ENCODE assay signal across 8 cellular contexts in the genomic region with DNA sequence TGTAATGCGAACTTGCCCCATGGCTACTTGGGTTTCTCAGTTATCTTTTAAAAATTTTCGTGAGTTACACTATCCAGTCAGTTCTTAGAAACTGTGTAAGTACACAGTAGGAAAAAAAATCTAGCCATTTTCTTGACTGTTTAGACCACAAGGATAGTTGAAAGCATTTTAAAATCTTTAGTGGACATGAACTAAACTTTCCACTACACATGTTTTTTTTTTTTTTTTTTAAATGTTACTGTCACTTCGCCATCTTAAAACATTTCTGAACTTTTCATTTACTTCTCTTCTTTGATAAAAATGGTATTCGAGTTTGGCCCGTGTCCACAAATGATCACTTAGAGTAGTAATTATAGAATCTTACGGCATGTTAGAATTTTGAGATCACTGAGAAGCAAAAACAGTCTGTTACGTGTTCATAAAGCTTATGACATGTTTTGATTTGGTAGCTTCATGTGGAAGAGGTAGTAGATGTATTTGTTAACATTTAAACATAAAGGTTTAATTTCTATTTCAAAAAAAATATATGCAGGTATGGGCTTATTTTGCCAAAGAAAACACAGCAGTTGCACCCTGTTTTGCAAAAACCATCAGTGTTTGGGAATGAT. TPM values are rescaled to one million over a fixed set of nuclear protein-coding genes. Genes with fewer than 3 reads are reported as not detected.
DNase-seq lines count a peak whose midpoint lies in the region; ATAC-seq and TF ChIP-seq lines count a peak whose summit lies in the region.

No MANE protein-coding gene starts in this region.

- H3K27me3 ChIP-seq in DND-41 (ENCODE audit: insufficient read depth, low read length, poor library complexity) (no peaks in the 10 kb centered on the region), OCI-LY3 (ENCODE audit: low read depth, low read length) (no peaks in the 10 kb centered on the region), osteoblast (ENCODE audit: insufficient read depth, low read length) (no peaks in the 10 kb centered on the region)

- TF ChIP-seq CTCF in DND-41 (IDR thresholded peaks at IDR 0.05; ENCODE audit: borderline replicate concordance, extremely low read depth, low read length, poor library complexity, severe bottlenecking) = no peak
- no peak for TF ChIP-seq CTCF in OCI-LY3 (IDR thresholded peaks at IDR 0.05; ENCODE audit: low read depth, low read length)
- no peak for TF ChIP-seq CTCF in epithelial cell of esophagus (IDR thresholded peaks at IDR 0.05; ENCODE audit: insufficient read depth, low read depth, low read length, missing control alignments)
- no peak for TF ChIP-seq CTCF in osteoblast (IDR thresholded peaks at IDR 0.05; ENCODE audit: extremely low read depth, low read depth, low read length)

- H3K9me3 ChIP-seq in DND-41 (ENCODE audit: insufficient read depth, low read length, severe bottlenecking) (no peaks in the 10 kb centered on the region), OCI-LY3 (ENCODE audit: insufficient read depth, low read length) (no peaks in the 10 kb centered on the region), osteoblast (ENCODE audit: low read depth, low read length) (no peaks in the 10 kb centered on the region)

- H3K4me1 ChIP-seq in DND-41 (ENCODE audit: insufficient read depth, low read length) = peaks cover 38% of the 10 kb centered on the region
- peaks cover 16% of the 10 kb centered on the region for H3K4me1 ChIP-seq in OCI-LY3 (ENCODE audit: low read length)
- H3K4me1 ChIP-seq in osteoblast (ENCODE audit: insufficient read depth, low read length) = peaks cover 5% of the 10 kb centered on the region

- H3K4me3 ChIP-seq in DND-41 (ENCODE audit: low read depth in 1 of 2, low read length in 2 of 2) (peak overlapping the region; percentile 45 to 63), OCI-LY3 (ENCODE audit: low read length) (peak overlapping the region; percentile 87), epithelial cell of esophagus (ENCODE audit: low read length) (peak overlapping the region; percentile 96), osteoblast (ENCODE audit: insufficient read depth, low read length) (peak overlapping the region; percentile 87)

- no peak for ATAC-seq in DND-41 (ENCODE audit: insufficient read depth, low read depth)

- H2AFZ ChIP-seq in DND-41 (ENCODE audit: low read depth, low read length) = peak overlapping the region; percentile 90
- H2AFZ ChIP-seq in OCI-LY3 (ENCODE audit: low read depth, low read length) = no peak overlapping the region
- no peak overlapping the region for H2AFZ ChIP-seq in osteoblast (ENCODE audit: low read length)

- no peak for DNase-seq in DND-41
- DNase-seq in epithelial cell of esophagus (ENCODE audit: low read depth) = no peak
- DNase-seq in osteoblast (ENCODE audit: insufficient read length, low spot score, missing footprints) = peak; percentile 30
- no peak for DNase-seq in NCI-H187 treated with DMSO at 0.1 percent for 48 hours (lab: John Stamatoyannopoulos, UW)
- DNase-seq in Kasumi-1 (lab: John Stamatoyannopoulos, UW) = no peak
- no peak for DNase-seq in SKM-1 treated with dmso at 0.1 percent for 144 hours (lab: John Stamatoyannopoulos, UW; ENCODE audit: unreplicated experiment)
- DNase-seq in NCI-H1092 treated with DMSO at 0.1 percent for 48 hours (lab: John Stamatoyannopoulos, UW) = no peak

- H3K79me2 ChIP-seq in DND-41 (ENCODE audit: insufficient read depth, low read length) (peaks cover 63% of the 10 kb centered on the region), OCI-LY3 (ENCODE audit: low read length) (peaks cover 59% of the 10 kb centered on the region), osteoblast (ENCODE audit: insufficient read depth, low read length) (peaks cover 59% of the 10 kb centered on the region)

- H4K20me1 ChIP-seq in DND-41 (ENCODE audit: insufficient read depth, low read length) (peaks cover 9% of the 10 kb centered on the region; the same call in 1 of the 2 replicates), OCI-LY3 (ENCODE audit: insufficient read depth, low read length) (peaks cover 4% of the 10 kb centered on the region; the same call in 1 of the 2 replicates), osteoblast (ENCODE audit: insufficient read depth, low read length) (peaks cover 9% of the 10 kb centered on the region)

- H3K4me2 ChIP-seq in DND-41 (ENCODE audit: insufficient read depth, low read length) (peak overlapping the region; percentile 71), OCI-LY3 (ENCODE audit: low read length) (peak overlapping the region; percentile 75), osteoblast (ENCODE audit: insufficient read depth, low read length) (peak overlapping the region; percentile 89)

- H3K9ac ChIP-seq in DND-41 (ENCODE audit: low read depth, low read length) (peak overlapping the region; percentile 68), OCI-LY3 (ENCODE audit: low read length) (peak overlapping the region; percentile 88)

- peak overlapping the region; percentile 91 for H3K27ac ChIP-seq in DND-41 (ENCODE audit: low read length)
- H3K27ac ChIP-seq in OCI-LY3 (ENCODE audit: low read length) = peak overlapping the region; percentile 65
- peak overlapping the region; percentile 99 for H3K27ac ChIP-seq in osteoblast (ENCODE audit: low read depth, low read length)

- H3K36me3 ChIP-seq in DND-41 (ENCODE audit: insufficient read depth, low read length) (peaks cover 22% of the 10 kb centered on the region; the same call in 1 of the 2 replicates), OCI-LY3 (replicated peaks; ENCODE audit: low read depth, low read length) (peaks cover 20% of the 10 kb centered on the region), osteoblast (ENCODE audit: insufficient read depth, low read length) (peaks cover 17% of the 10 kb centered on the region)

RNA-seq across cellular contexts. Expression of a gene that starts 1.0 kb away (rescaled TPM):
- 11.2 and 12.7 TPM in 2 replicates for total RNA-seq in osteoblast
